Comparison of ENCODE assay signal across 15 cellular contexts in the genomic region with DNA sequence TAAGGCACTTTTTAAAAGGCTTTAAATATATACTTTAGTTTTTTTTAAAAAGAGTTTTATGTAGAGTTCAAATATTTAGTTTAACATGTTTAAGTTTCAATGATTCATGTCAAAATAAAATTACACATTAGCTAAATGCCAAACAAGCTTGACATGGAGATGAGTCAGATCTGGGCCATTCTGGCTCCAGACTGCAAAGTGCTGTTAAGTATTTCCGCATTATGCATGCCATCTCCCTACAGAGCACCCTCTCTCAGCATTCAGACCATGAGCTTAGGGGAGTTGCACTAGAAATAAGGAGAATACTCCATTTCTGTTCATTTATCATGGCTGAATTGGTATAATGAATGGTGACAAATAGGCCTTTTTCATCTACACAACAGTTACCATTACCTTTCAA. TPM values are rescaled to one million over a fixed set of nuclear protein-coding genes. Genes with fewer than 3 reads are reported as not detected.
DNase-seq lines count a peak whose midpoint lies in the region; ATAC-seq, FAIRE-seq and TF ChIP-seq lines count a peak whose summit lies in the region.
"Had no signal": no experiment of that assay in that cellular context is flagged by ENCODE, and none has a peak within 500 bp of the region (broad histone marks: within the 10 kb centered on the region; RNA-seq: fewer than 3 reads in every experiment).

No MANE protein-coding gene starts in this region.

- H2AFZ ChIP-seq in H1 (ENCODE audit: low read length) (no peak overlapping the region), HepG2 (ENCODE audit: low read length) (no peak overlapping the region)

- no peak for TF ChIP-seq POLR2A in H1 (IDR thresholded peaks at IDR 0.05; ENCODE audit: control extremely low read depth in 1 of 2, low read depth in 2 of 2, low read length in 2 of 2)
- no peak for TF ChIP-seq POLR2A in HepG2 (IDR thresholded peaks at IDR 0.05; ENCODE audit: insufficient read depth in 1 of 2, low read depth in 2 of 2, low read length in 2 of 2)

- H3K4me3 ChIP-seq in BE2C (ENCODE audit: low read depth, low read length) (no peak overlapping the region), MG63 (no peak overlapping the region), H1 (ENCODE audit: extremely low read depth in 1 of 4, insufficient read depth in 2 of 4, low read depth in 3 of 4, low read length in 4 of 4) (no peak overlapping the region), HepG2 (replicated peaks in 1 of 3; ENCODE audit: insufficient read depth in 1 of 3, low read depth in 2 of 3, low read length in 3 of 3) (no peak overlapping the region)
- H3K4me3 ChIP-seq: pancreas had no signal

- H3K56ac ChIP-seq in H1 (replicated peaks; ENCODE audit: insufficient read length, low read depth, low read length), result no peak overlapping the region

- H3K27ac ChIP-seq in H1 (ENCODE audit: low read depth, low read length) (no peak overlapping the region), HepG2 (ENCODE audit: extremely low read length, insufficient read depth, low read length) (no peak overlapping the region)
- H3K27ac ChIP-seq: pancreas had no signal

- no peaks in the 10 kb centered on the region for H3K4me1 Mint-ChIP-seq in activated T-helper 2 cell treated with anti-CD3 and anti-CD28 coated beads, Interferon-gamma antibody, Interleukin-2, Interleukin-4, amounts not matched to agents 10 μg/mL and 5 μg/mL and 100 μg/mL, durations not matched to agents 14 hours and 24 hours and 36 hours (ENCODE audit: low read depth)
- H3K4me1 Mint-ChIP-seq: activated naive CD8-positive, alpha-beta T cell treated with anti-CD3 and anti-CD28 coated beads for 36 hours had no signal

- H3K9me3 ChIP-seq in BE2C (no peaks in the 10 kb centered on the region), MG63 (no peaks in the 10 kb centered on the region), H1 (ENCODE audit: insufficient read depth in 2 of 2, low read depth in 1 of 2, low read length in 1 of 2) (no peaks in the 10 kb centered on the region), HepG2 (ENCODE audit: low read length) (no peaks in the 10 kb centered on the region)
- H3K9me3 ChIP-seq: pancreas had no signal

- no peak overlapping the region for H2BK15ac ChIP-seq in H1 (ENCODE audit: low read length)

- H3K27ac Mint-ChIP-seq in activated T-helper 2 cell treated with anti-CD3 and anti-CD28 coated beads, Interferon-gamma antibody, Interleukin-2, Interleukin-4, amounts not matched to agents 10 μg/mL and 5 μg/mL and 100 μg/mL, durations not matched to agents 14 hours and 24 hours and 36 hours, result no peak overlapping the region
- H3K27ac Mint-ChIP-seq: activated naive CD8-positive, alpha-beta T cell treated with anti-CD3 and anti-CD28 coated beads for 36 hours had no signal

- H4K5ac ChIP-seq in H1 (ENCODE audit: insufficient read length, low read depth, low read length), result no peak overlapping the region

- H3K4me1 ChIP-seq in BE2C (no peaks in the 10 kb centered on the region; the same call in 1 of the 2 replicates), H1 (replicated peaks in 1 of 4; ENCODE audit: control insufficient read depth in 3 of 4, insufficient read depth in 4 of 4, low read length in 3 of 4) (peaks cover 0 to 21% (median 11%) of the 10 kb centered on the region in 4 experiments; a peak in 6 of 7 replicates), HepG2 (ENCODE audit: insufficient read depth, low read length) (peaks cover 6% of the 10 kb centered on the region; the same call in 1 of the 2 replicates)
- H3K4me1 ChIP-seq: pancreas had no signal

- TF ChIP-seq CTCF in BE2C (IDR thresholded peaks at IDR 0.05; ENCODE audit: low read depth, low read length), result no peak
- no peak for TF ChIP-seq CTCF in H1 (IDR thresholded peaks at IDR 0.05; ENCODE audit: control extremely low read depth in 1 of 3, insufficient read depth in 1 of 3, low read depth in 1 of 3, low read length in 3 of 3)
- no peak for TF ChIP-seq CTCF in HepG2 (CRISPR knock-in tag; IDR thresholded peaks at IDR 0.05)

- intact Hi-C loops in HepG2 (cut with micrococcal nuclease; ENCODE audit: unreplicated experiment), result no loop called here
- intact Hi-C loops in activated T-helper 2 cell treated with anti-CD3 and anti-CD28 coated beads, Interferon-gamma antibody, Interleukin-2, Interleukin-4, amounts not matched to agents 10 μg/mL and 5 μg/mL and 100 μg/mL, durations not matched to agents 14 hours and 24 hours and 36 hours (cut with micrococcal nuclease), result no loop called here

- H3K9ac ChIP-seq in H1 (replicated peaks in 1 of 4; ENCODE audit: extremely low read depth in 1 of 4, low read depth in 3 of 4, low read length in 3 of 4), result no peak overlapping the region
- H3K9ac ChIP-seq in HepG2 (ENCODE audit: insufficient read depth, low read depth, low read length), result no peak overlapping the region

- no peak overlapping the region for H2BK120ac ChIP-seq in H1 (replicated peaks; ENCODE audit: low read depth, low read length)

- H3K14ac ChIP-seq in H1 (ENCODE audit: insufficient read length), result no peak overlapping the region

- H3K9me3 Mint-ChIP-seq in activated T-helper 2 cell treated with anti-CD3 and anti-CD28 coated beads, Interferon-gamma antibody, Interleukin-2, Interleukin-4, amounts not matched to agents 10 μg/mL and 5 μg/mL and 100 μg/mL, durations not matched to agents 14 hours and 24 hours and 36 hours, result no peaks in the 10 kb centered on the region

- CTCF ChIA-PET in H1 (lab: Charles Lee; ENCODE audit: partially characterized antibody) (interaction anchor here (0.9 to 1.6 kb wide), 3 partner anchors 12 to 369 kb away, joined by 3 to 4 read pairs (median 3); no protein-coding TSS in a partner anchor), HepG2 (lab: Yijun Ruan, JAX; ENCODE audit: low intra/inter-chr PET ratio, low total read pairs) (no interaction called here)

- no peaks in the 10 kb centered on the region for H3K79me1 ChIP-seq in H1 (ENCODE audit: low read depth, low read length)

- H3K23ac ChIP-seq in H1 (ENCODE audit: insufficient read length), result no peak overlapping the region

- H3K18ac ChIP-seq in H1 (ENCODE audit: extremely low read depth, low read length), result no peak overlapping the region; the same call in 1 of the 2 replicates

- FAIRE-seq in H1 (lab: Jason Lieb, UNC), result peak; percentile 86
- FAIRE-seq in HepG2 (lab: Jason Lieb, UNC), result no peak
- FAIRE-seq: pancreas had no signal

- POLR2A ChIA-PET in H1 (lab: Charles Lee; ENCODE audit: partially characterized antibody), result interaction anchor here (0.9 to 4.8 kb wide), 6 partner anchors 20 to 57 kb away, joined by 3 to 35 read pairs (median 6); partner anchors contain the start of gene HS3ST5
- POLR2A ChIA-PET in HepG2 (lab: Yijun Ruan, JAX), result interaction anchor here (0.9 kb wide), 1 partner anchor 219 kb away, joined by 3 read pairs; no protein-coding TSS in a partner anchor

- TF ChIP-seq EP300 in H1 (IDR thresholded peaks at IDR 0.05; ENCODE audit: borderline replicate concordance in 1 of 2, low read depth in 2 of 2, low read length in 2 of 2), result no peak
- no peak for TF ChIP-seq EP300 in HepG2 (IDR thresholded peaks at IDR 0.05; ENCODE audit: low read depth in 2 of 2, low read length in 2 of 2)
- TF ChIP-seq EP300 in HepG2 (CRISPR knock-in tag; IDR thresholded peaks at IDR 0.05; ENCODE audit: borderline replicate concordance), result no peak

- no peaks in the 10 kb centered on the region for H3K27me3 Mint-ChIP-seq in activated T-helper 2 cell treated with anti-CD3 and anti-CD28 coated beads, Interferon-gamma antibody, Interleukin-2, Interleukin-4, amounts not matched to agents 10 μg/mL and 5 μg/mL and 100 μg/mL, durations not matched to agents 14 hours and 24 hours and 36 hours (ENCODE audit: low read depth)

- peak overlapping the region; percentile 1 for H4K91ac ChIP-seq in H1 (replicated peaks; ENCODE audit: insufficient read length, low read length)

- no peaks in the 10 kb centered on the region for H3K23me2 ChIP-seq in H1 (ENCODE audit: low read depth, low read length)

- in situ Hi-C loops in HepG2 (cut with HindIII; ENCODE audit: extremely low pct_ligation_motif_present, low pct_unique_long_range_greater_than_20kb), result no loop called here

- no peak overlapping the region for H3K4ac ChIP-seq in H1 (replicated peaks; ENCODE audit: insufficient read length, low read depth, low read length)

- TF ChIP-seq RAD21 in H1 (IDR thresholded peaks at IDR 0.05 in 1 of 2, conservative IDR thresholded peaks at IDR 0.05 in 1 of 2; ENCODE audit: low read depth in 2 of 2, low read length in 2 of 2) (no peak), HepG2 (CRISPR knock-in tag; IDR thresholded peaks at IDR 0.05) (no peak)

- H4K8ac ChIP-seq in H1 (ENCODE audit: extremely low read depth, insufficient read depth, low read length), result no peak overlapping the region

- peak overlapping the region; percentile 9; the same call in 1 of the 2 replicates for H2BK5ac ChIP-seq in H1 (ENCODE audit: low read depth, low read length)

- H4K20me1 ChIP-seq in H1 (replicated peaks in 1 of 2; ENCODE audit: control insufficient read depth in 1 of 2, insufficient read depth in 2 of 2, low read length in 2 of 2) (no peaks in the 10 kb centered on the region), HepG2 (ENCODE audit: insufficient read depth, low read length) (no peaks in the 10 kb centered on the region)

- no peak overlapping the region for H2AK5ac ChIP-seq in H1 (ENCODE audit: low read depth, low read length)

- H3K4me3 Mint-ChIP-seq in activated T-helper 2 cell treated with anti-CD3 and anti-CD28 coated beads, Interferon-gamma antibody, Interleukin-2, Interleukin-4, amounts not matched to agents 10 μg/mL and 5 μg/mL and 100 μg/mL, durations not matched to agents 14 hours and 24 hours and 36 hours (ENCODE audit: low read depth), result no peak overlapping the region
- H3K4me3 Mint-ChIP-seq: activated naive CD8-positive, alpha-beta T cell treated with anti-CD3 and anti-CD28 coated beads for 36 hours had no signal

- DNase-seq in BE2C, result peak; percentile 12
- peak; percentile 77 for DNase-seq in MG63
- DNase-seq in H1 (ENCODE audit: low read depth in 1 of 2, low spot score in 2 of 2), result no peak
- peak; percentile 34 for DNase-seq in HepG2 (ENCODE audit: low spot score)
- no peak for DNase-seq in GF-D8 (lab: John Stamatoyannopoulos, UW)
- DNase-seq in activated T-helper 2 cell treated with anti-CD3 and anti-CD28 coated beads, Interferon-gamma antibody, Interleukin-2, Interleukin-4, amounts not matched to agents 10 μg/mL and 5 μg/mL and 100 μg/mL, durations not matched to agents 14 hours and 24 hours and 36 hours (ENCODE audit: low spot score), result no peak
- DNase-seq in effector CD4-positive, alpha-beta T cell, result no peak
- DNase-seq in globus pallidus (ENCODE audit: low spot score), result no peak
- DNase-seq: activated naive CD8-positive, alpha-beta T cell treated with anti-CD3 and anti-CD28 coated beads for 36 hours; AML-193; cortex of kidney; GDM1; pancreas had no signal

- no peaks in the 10 kb centered on the region for H3K36me3 ChIP-seq in BE2C
- H3K36me3 ChIP-seq in MG63, result no peaks in the 10 kb centered on the region
- no peaks in the 10 kb centered on the region for H3K36me3 ChIP-seq in H1 (ENCODE audit: control insufficient read depth in 2 of 4, insufficient read depth in 4 of 4, low read length in 3 of 4)
- no peaks in the 10 kb centered on the region for H3K36me3 ChIP-seq in HepG2 (replicated peaks in 1 of 2; ENCODE audit: control insufficient read depth in 1 of 2, insufficient read depth in 2 of 2, low read length in 2 of 2)
- H3K36me3 ChIP-seq: pancreas had no signal

- BruUV-seq in HepG2 (replicated peaks; lab: Mats Ljungman, UMichigan), result no TSS peak

- peak; percentile 60; the same call in 1 of the 3 replicates for ATAC-seq in HepG2

- H3K27me3 ChIP-seq in BE2C, result no peaks in the 10 kb centered on the region
- H3K27me3 ChIP-seq in MG63, result no peaks in the 10 kb centered on the region
- H3K27me3 ChIP-seq in H1 (replicated peaks in 1 of 4; ENCODE audit: control insufficient read depth in 3 of 4, extremely low read depth in 1 of 4, insufficient read depth in 3 of 4, low read length in 3 of 4), result no peaks in the 10 kb centered on the region
- no peaks in the 10 kb centered on the region for H3K27me3 ChIP-seq in HepG2 (ENCODE audit: control insufficient read depth in 1 of 2, insufficient read depth in 2 of 2, low read length in 2 of 2)
- H3K27me3 ChIP-seq: pancreas had no signal

- H3K4me2 ChIP-seq in H1 (ENCODE audit: insufficient read depth in 1 of 2, low read depth in 2 of 2, low read length in 2 of 2), result no peak overlapping the region
- H3K4me2 ChIP-seq in HepG2 (ENCODE audit: low read depth, low read length), result no peak overlapping the region; the same call in 1 of the 2 replicates

- 35% methylated on average over 1 of the region's 1 CpG; no CpG with 5 or more reads in 1 of the 2 experiments for WGBS in H1 (ENCODE audit: extremely low coverage in 1 of 2, insufficient coverage in 1 of 2, insufficient read length in 1 of 2, insufficient replicate concordance in 2 of 2, low coverage in 1 of 2, low lambda C conversion rate in 2 of 2, missing lambda C conversion rate in 1 of 2), 2 experiments
- 55% methylated on average over 1 of the region's 1 CpG for WGBS in HepG2 (ENCODE audit: low lambda C conversion rate)

- H3K79me2 ChIP-seq in H1 (ENCODE audit: control insufficient read depth in 1 of 2, insufficient read depth in 2 of 2, low read length in 2 of 2) (no peaks in the 10 kb centered on the region), HepG2 (ENCODE audit: insufficient read depth, low read length) (no peaks in the 10 kb centered on the region)

- no peak overlapping the region for H2BK12ac ChIP-seq in H1 (ENCODE audit: low read depth, low read length)

- no peaks in the 10 kb centered on the region for H3K36me3 Mint-ChIP-seq in activated T-helper 2 cell treated with anti-CD3 and anti-CD28 coated beads, Interferon-gamma antibody, Interleukin-2, Interleukin-4, amounts not matched to agents 10 μg/mL and 5 μg/mL and 100 μg/mL, durations not matched to agents 14 hours and 24 hours and 36 hours (ENCODE audit: low read depth)
- H3K36me3 Mint-ChIP-seq: activated naive CD8-positive, alpha-beta T cell treated with anti-CD3 and anti-CD28 coated beads for 36 hours had no signal

- H2BK20ac ChIP-seq in H1 (ENCODE audit: low read length), result no peak overlapping the region

RNA-seq across cellular contexts. Expression of gene HS3ST5, which starts 21.5 kb away (rescaled TPM):
- 14.4 TPM for polyA plus RNA-seq in BE2C (2012; ENCODE audit: insufficient read depth, insufficient read length, low read depth)
- not detected in 2 replicates for total RNA-seq in MG63 (2014; rRNA removed; shearing (Covaris generic); ENCODE audit: low replicate concordance)
- 9.9 and 11.2 TPM in 2 replicates for total RNA-seq in H1 (2021; fragmentation: NEBNext Ultra II Directional; extraction: Animal tissue kit (Norgen Biotek cat#: 25700))
- 1.2 and 3.7 TPM in 2 replicates for polyA plus RNA-seq in H1 (2011; rRNA removed)
- polyA plus RNA-seq in H1 (2011; cell fraction: cytosol; rRNA removed), result 1.4 TPM
- polyA plus RNA-seq in H1 (2011; cell fraction: nucleus; rRNA removed), result 3.2 TPM
- 3.6 to 4.9 TPM (median 4.3 TPM) in 4 replicates for polyA plus RNA-seq in H1 (2012, experiment 1 of 2)
- polyA plus RNA-seq in H1 (2012, experiment 2 of 2), result 1.3 TPM
- polyA plus RNA-seq in H1 (2013, experiment 1 of 2), result 2.9 TPM
- 3.2 TPM for polyA plus RNA-seq in H1 (2013, experiment 2 of 2)
- 1.4 and 7.0 TPM in 2 replicates for polyA minus RNA-seq in H1 (2011; rRNA and poly(A)+ RNA removed)
- polyA minus RNA-seq in H1 (2011; cell fraction: cytosol; rRNA and poly(A)+ RNA removed), result 4.5 TPM
- polyA minus RNA-seq in H1 (2011; cell fraction: nucleus; rRNA and poly(A)+ RNA removed), result 27.0 TPM
- total RNA-seq in HepG2 (2016; rRNA removed; fragmentation: Illumina TruSeq; extraction: Trizol), result 1.0 and 1.1 TPM in 2 replicates
- 0.79 and 1.8 TPM in 2 replicates for total RNA-seq in HepG2 (2016; cell fraction: cytosol; rRNA removed; fragmentation: Illumina TruSeq; extraction: Trizol; ENCODE audit: low read depth)
- total RNA-seq in HepG2 (2016; cell fraction: insoluble cytoplasmic fraction; rRNA removed; fragmentation: Illumina TruSeq; extraction: Trizol), result 0.89 and 1.3 TPM in 2 replicates
- total RNA-seq in HepG2 (2016; cell fraction: membrane; rRNA removed; fragmentation: Illumina TruSeq; extraction: Trizol), result 0.55 and 0.90 TPM in 2 replicates
- total RNA-seq in HepG2 (2016; cell fraction: nucleus; rRNA removed; fragmentation: Illumina TruSeq; extraction: Trizol), result 2.0 TPM in 2 replicates
- 1.2 and 1.6 TPM in 2 replicates for polyA plus RNA-seq in HepG2 (2011; rRNA removed)
- 0.86 and 0.96 TPM in 2 replicates for polyA plus RNA-seq in HepG2 (2011; cell fraction: cytosol; rRNA removed)
- 2.2 and 3.3 TPM in 2 replicates for polyA plus RNA-seq in HepG2 (2011; cell fraction: nucleus; rRNA removed)
- polyA plus RNA-seq in HepG2 (2012), result 4.4 and 4.6 TPM in 2 replicates
- 0.11 and 0.22 TPM in 2 replicates for polyA plus RNA-seq in HepG2 (2016; cell fraction: cytosol; fragmentation: Illumina TruSeq; extraction: Trizol; ENCODE audit: low read depth)
- 0.84 and 1.1 TPM in 2 replicates for polyA plus RNA-seq in HepG2 (2016; cell fraction: insoluble cytoplasmic fraction; fragmentation: Illumina TruSeq; extraction: Trizol; ENCODE audit: low read depth)
- 0.43 and 0.50 TPM in 2 replicates for polyA plus RNA-seq in HepG2 (2016; cell fraction: membrane; fragmentation: Illumina TruSeq; extraction: Trizol; ENCODE audit: low read depth)
- 1.6 and 2.8 TPM in 2 replicates for polyA plus RNA-seq in HepG2 (2016; cell fraction: nucleus; fragmentation: Illumina TruSeq; extraction: Trizol; ENCODE audit: insufficient read depth, low read depth)
- 3.8 TPM in 1 of 2 replicates, not detected in the other for polyA minus RNA-seq in HepG2 (2011; rRNA and poly(A)+ RNA removed; ENCODE audit: low replicate concordance)
- 2.2 and 2.8 TPM in 2 replicates for polyA minus RNA-seq in HepG2 (2011; cell fraction: cytosol; rRNA and poly(A)+ RNA removed)
- 24.7 and 25.9 TPM in 2 replicates for polyA minus RNA-seq in HepG2 (2011; cell fraction: nucleus; rRNA and poly(A)+ RNA removed)
- total RNA-seq in activated T-helper 2 cell treated with anti-CD3 and anti-CD28 coated beads, Interferon-gamma antibody, Interleukin-2, Interleukin-4, amounts not matched to agents 10 μg/mL and 5 μg/mL and 100 μg/mL, durations not matched to agents 14 hours and 24 hours and 36 hours, result not detected in 2 replicates
- total RNA-seq: activated naive CD8-positive, alpha-beta T cell treated with anti-CD3 and anti-CD28 coated beads for 36 hours; glomerular endothelial cell; lung microvascular endothelial cell had no signal

Comparison
In these comparisons a context has a peak if more than half of its experiments do, and no peak if none do; other contexts are left out.
1. DNase-seq: peak in BE2C (single experiment), MG63 (single experiment) and HepG2 (single experiment); none in H1 (0 of 2), GF-D8 (single experiment), activated T-helper 2 cell treated with anti-CD3 and anti-CD28 coated beads, Interferon-gamma antibody, Interleukin-2, Interleukin-4, amounts not matched to agents 10 μg/mL and 5 μg/mL and 100 μg/mL, durations not matched to agents 14 hours and 24 hours and 36 hours (single experiment), effector CD4-positive, alpha-beta T cell (single experiment) and globus pallidus (single experiment).